1 cellular context compared by ENCODE assay signal in genomic region chr10:113767222-113767621, GRCh38.
TF ChIP-seq lines count a peak whose summit lies in the region.

No MANE protein-coding gene starts in this region.

TF ChIP-seq in SK-N-SH treated with all-trans-retinoic acid at 6 μM for 48 hours, 23 proteins besides CTCF, POLR2A, EP300 and RAD21 (continued from another document):
- TF ChIP-seq CREB5 (CRISPR knock-in tag; IDR thresholded peaks at IDR 0.05; ENCODE audit: low read depth), result no peak
